ENCODE assay signal across 2 cellular contexts in genomic region chrX:31215277-31215815, GRCh38.
TF ChIP-seq lines count a peak whose summit lies in the region.

No MANE protein-coding gene starts in this region.

TF ChIP-seq in IMR-90, 13 proteins besides CTCF, POLR2A, EP300 and RAD21 (continued from another document):
- TF ChIP-seq USF2 (IDR thresholded peaks at IDR 0.05; ENCODE audit: low read depth, low read length) (no peak), CEBPB (IDR thresholded peaks at IDR 0.05; ENCODE audit: low read depth, low read length) (no peak), BHLHE40 (IDR thresholded peaks at IDR 0.05; ENCODE audit: low read depth, low read length) (no peak), RFX5 (IDR thresholded peaks at IDR 0.05; ENCODE audit: low read depth, low read length) (no peak), RCOR1 (IDR thresholded peaks at IDR 0.05; ENCODE audit: insufficient replicate concordance, low read length) (no peak), MXI1 (IDR thresholded peaks at IDR 0.05; ENCODE audit: borderline replicate concordance, low read depth, low read length) (no peak), SMC3 (IDR thresholded peaks at IDR 0.05; ENCODE audit: low read depth, low read length) (no peak)

TF ChIP-seq in GM12878, 131 proteins besides CTCF, POLR2A, EP300 and RAD21 (continued from another document):
- TF ChIP-seq MEF2A (IDR thresholded peaks at IDR 0.05; ENCODE audit: insufficient read depth, low read depth, low read length) (0 out of 2 replicates have a peak, but pooled peaks have one; percentile 14), IKZF2 (IDR thresholded peaks at IDR 0.05) (peak; percentile 19 to 43; a peak in 2 of 4 replicates), NFXL1 (IDR thresholded peaks at IDR 0.05; ENCODE audit: borderline replicate concordance) (no peak), JUNB (IDR thresholded peaks at IDR 0.05) (peak; percentile 62), IRF4 (IDR thresholded peaks at IDR 0.05; ENCODE audit: low read depth, low read length) (no peak), CEBPB (IDR thresholded peaks at IDR 0.05; ENCODE audit: borderline replicate concordance in 1 of 2, low read depth in 2 of 2, low read length in 2 of 2) (no peak), SREBF2 (IDR thresholded peaks at IDR 0.05; ENCODE audit: low read length) (no peak), SPI1 (IDR thresholded peaks at IDR 0.05; ENCODE audit: borderline replicate concordance, insufficient read depth, low read depth, low read length) (no peak), DPF2 (IDR thresholded peaks at IDR 0.05) (no peak), IKZF1 (conservative IDR thresholded peaks at IDR 0.05) (no peak), FOXK2 (IDR thresholded peaks at IDR 0.05) (no peak), SIX5 (IDR thresholded peaks at IDR 0.05; ENCODE audit: low read depth, low read length, severe bottlenecking) (no peak), RUNX3 (IDR thresholded peaks at IDR 0.05; ENCODE audit: low read length) (peak; percentile 28; the same call in 1 of the 2 replicates), NR2C2 (IDR thresholded peaks at IDR 0.05; ENCODE audit: borderline replicate concordance, control insufficient read depth, insufficient read length, low read depth) (no peak), CEBPZ (IDR thresholded peaks at IDR 0.05; ENCODE audit: low read depth, low read length) (no peak), JUND (IDR thresholded peaks at IDR 0.05; ENCODE audit: low read depth, low read length) (no peak), ZNF274 (IDR thresholded peaks at IDR 0.05; ENCODE audit: insufficient read depth, insufficient read length) (no peak), NFIC (IDR thresholded peaks at IDR 0.05; ENCODE audit: low read depth, low read length) (peak; percentile 39; the same call in 1 of the 2 replicates), ESRRA (IDR thresholded peaks at IDR 0.05; ENCODE audit: low read length) (no peak), MTA2 (IDR thresholded peaks at IDR 0.05; ENCODE audit: low read depth) (peak; percentile 42; the same call in 1 of the 2 replicates), NR2C1 (IDR thresholded peaks at IDR 0.05) (no peak), HDGF (IDR thresholded peaks at IDR 0.05) (no peak), TAF1 (IDR thresholded peaks at IDR 0.05; ENCODE audit: borderline replicate concordance, low read depth, low read length) (no peak), MYC (IDR thresholded peaks at IDR 0.05; ENCODE audit: insufficient read depth, insufficient read length, insufficient replicate concordance, low read length, severe bottlenecking) (no peak), EZH2 (IDR thresholded peaks at IDR 0.05; ENCODE audit: borderline replicate concordance, control insufficient read depth, low read depth, low read length) (no peak), FOXM1 (IDR thresholded peaks at IDR 0.05; ENCODE audit: low read depth, low read length) (0 out of 2 replicates have a peak, but pooled peaks have one; percentile 29)
- TF ChIP-seq, protein P1, sequence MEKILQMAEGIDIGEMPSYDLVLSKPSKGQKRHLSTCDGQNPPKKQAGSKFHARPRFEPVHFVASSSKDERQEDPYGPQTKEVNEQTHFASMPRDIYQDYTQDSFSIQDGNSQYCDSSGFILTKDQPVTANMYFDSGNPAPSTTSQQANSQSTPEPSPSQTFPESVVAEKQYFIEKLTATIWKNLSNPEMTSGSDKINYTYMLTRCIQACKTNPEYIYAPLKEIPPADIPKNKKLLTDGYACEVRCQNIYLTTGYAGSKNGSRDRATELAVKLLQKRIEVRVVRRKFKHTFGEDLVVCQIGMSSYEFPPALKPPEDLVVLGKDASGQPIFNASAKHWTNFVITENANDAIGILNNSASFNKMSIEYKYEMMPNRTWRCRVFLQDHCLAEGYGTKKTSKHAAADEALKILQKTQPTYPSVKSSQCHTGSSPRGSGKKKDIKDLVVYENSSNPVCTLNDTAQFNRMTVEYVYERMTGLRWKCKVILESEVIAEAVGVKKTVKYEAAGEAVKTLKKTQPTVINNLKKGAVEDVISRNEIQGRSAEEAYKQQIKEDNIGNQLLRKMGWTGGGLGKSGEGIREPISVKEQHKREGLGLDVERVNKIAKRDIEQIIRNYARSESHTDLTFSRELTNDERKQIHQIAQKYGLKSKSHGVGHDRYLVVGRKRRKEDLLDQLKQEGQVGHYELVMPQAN (conservative IDR thresholded peaks at IDR 0.05), result no peak
- TF ChIP-seq, protein P2, sequence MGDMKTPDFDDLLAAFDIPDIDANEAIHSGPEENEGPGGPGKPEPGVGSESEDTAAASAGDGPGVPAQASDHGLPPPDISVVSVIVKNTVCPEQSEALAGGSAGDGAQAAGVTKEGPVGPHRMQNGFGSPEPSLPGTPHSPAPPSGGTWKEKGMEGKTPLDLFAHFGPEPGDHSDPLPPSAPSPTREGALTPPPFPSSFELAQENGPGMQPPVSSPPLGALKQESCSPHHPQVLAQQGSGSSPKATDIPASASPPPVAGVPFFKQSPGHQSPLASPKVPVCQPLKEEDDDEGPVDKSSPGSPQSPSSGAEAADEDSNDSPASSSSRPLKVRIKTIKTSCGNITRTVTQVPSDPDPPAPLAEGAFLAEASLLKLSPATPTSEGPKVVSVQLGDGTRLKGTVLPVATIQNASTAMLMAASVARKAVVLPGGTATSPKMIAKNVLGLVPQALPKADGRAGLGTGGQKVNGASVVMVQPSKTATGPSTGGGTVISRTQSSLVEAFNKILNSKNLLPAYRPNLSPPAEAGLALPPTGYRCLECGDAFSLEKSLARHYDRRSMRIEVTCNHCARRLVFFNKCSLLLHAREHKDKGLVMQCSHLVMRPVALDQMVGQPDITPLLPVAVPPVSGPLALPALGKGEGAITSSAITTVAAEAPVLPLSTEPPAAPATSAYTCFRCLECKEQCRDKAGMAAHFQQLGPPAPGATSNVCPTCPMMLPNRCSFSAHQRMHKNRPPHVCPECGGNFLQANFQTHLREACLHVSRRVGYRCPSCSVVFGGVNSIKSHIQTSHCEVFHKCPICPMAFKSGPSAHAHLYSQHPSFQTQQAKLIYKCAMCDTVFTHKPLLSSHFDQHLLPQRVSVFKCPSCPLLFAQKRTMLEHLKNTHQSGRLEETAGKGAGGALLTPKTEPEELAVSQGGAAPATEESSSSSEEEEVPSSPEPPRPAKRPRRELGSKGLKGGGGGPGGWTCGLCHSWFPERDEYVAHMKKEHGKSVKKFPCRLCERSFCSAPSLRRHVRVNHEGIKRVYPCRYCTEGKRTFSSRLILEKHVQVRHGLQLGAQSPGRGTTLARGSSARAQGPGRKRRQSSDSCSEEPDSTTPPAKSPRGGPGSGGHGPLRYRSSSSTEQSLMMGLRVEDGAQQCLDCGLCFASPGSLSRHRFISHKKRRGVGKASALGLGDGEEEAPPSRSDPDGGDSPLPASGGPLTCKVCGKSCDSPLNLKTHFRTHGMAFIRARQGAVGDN (IDR thresholded peaks at IDR 0.05), result no peak
